In the genomic region with DNA sequence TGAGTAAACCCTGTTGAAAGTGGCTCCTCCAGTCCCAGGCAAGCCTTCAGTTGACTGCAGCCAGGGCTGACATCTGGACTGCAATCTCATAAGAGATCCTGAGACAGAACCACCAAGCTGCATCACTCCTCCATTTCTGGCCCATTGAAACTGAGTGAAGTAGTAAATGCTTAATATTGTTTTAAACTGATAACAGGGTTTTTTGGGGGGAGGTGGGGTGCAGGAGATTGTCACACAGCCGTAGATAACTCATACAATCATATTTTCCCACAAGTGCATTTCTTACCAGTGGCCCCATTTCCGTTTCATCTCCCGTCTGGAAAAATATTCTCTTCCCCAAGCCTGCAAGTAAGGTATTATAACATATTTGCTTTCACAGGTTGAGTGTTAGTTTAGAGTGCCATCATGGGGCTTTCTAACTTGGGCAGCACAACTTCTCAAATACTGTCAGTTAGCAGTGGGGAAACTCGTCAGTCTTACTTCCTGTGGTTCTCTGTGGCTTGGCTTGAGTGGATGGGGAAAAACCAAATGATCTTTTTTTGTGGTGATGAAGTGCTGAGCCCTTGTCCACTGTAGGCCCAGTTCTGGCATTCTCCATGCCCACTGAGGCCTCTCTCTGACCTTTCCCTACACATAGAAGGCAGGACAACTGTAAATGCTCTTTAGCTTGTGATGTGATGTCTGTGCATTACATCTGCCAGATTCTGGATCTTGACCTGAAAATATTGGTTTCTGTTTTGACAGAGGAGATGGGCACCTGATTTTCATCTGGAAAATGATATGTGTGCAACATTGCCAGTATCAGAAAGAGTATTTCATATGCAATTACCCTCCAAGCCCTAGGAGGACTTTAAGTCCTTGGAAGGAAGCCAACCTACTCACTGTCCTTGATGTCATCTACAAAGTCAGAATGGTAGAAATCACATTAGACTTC, we compare ENCODE assay signal across 9 cellular contexts.
DNase-seq lines count a peak whose midpoint lies in the region; ATAC-seq and TF ChIP-seq lines count a peak whose summit lies in the region.
"Had no signal": no experiment of that assay in that cellular context is flagged by ENCODE, and none has a peak within 500 bp of the region (broad histone marks: within the 10 kb centered on the region; RNA-seq: fewer than 3 reads in every experiment).

No MANE protein-coding gene starts in this region.

- no peak overlapping the region for H3K4me3 ChIP-seq in fibroblast of pulmonary artery (replicated peaks; ENCODE audit: low read depth, low read length)
- H3K4me3 ChIP-seq: psoas muscle had no signal

- ATAC-seq in GM18498 (IDR thresholded peaks at IDR 0.05; ENCODE audit: unreplicated experiment) (peak; percentile 91), GM21723 (IDR thresholded peaks at IDR 0.05; ENCODE audit: unreplicated experiment) (peak; percentile 86), GM19324 (IDR thresholded peaks at IDR 0.05; ENCODE audit: low FRiP score, unreplicated experiment) (no peak)

- intact Hi-C loops in posterior vena cava (cut with DNase I) = no loop called here

- no peak for TF ChIP-seq CTCF in fibroblast of pulmonary artery (IDR thresholded peaks at IDR 0.05; ENCODE audit: low read length, missing control alignments)

- DNase-seq in MV-4-11 (lab: John Stamatoyannopoulos, UW) = peak; percentile 69
- DNase-seq in fibroblast of pulmonary artery (ENCODE audit: low read depth) = peak; percentile 30
- DNase-seq in NCI-H2081 treated with DMSO at 0.1 percent for 48 hours (lab: John Stamatoyannopoulos, UW) = no peak
- no peak for DNase-seq in effector CD4-positive, alpha-beta T cell
- DNase-seq in posterior vena cava (ENCODE audit: low spot score) = no peak
- DNase-seq: psoas muscle had no signal

Comparison
In these comparisons a context has a peak if more than half of its experiments do, and no peak if none do; other contexts are left out.
1. DNase-seq: peak in MV-4-11 (single experiment) and fibroblast of pulmonary artery (single experiment); none in NCI-H2081 treated with DMSO at 0.1 percent for 48 hours (single experiment), effector CD4-positive, alpha-beta T cell (single experiment) and posterior vena cava (single experiment).